In the genomic region with DNA sequence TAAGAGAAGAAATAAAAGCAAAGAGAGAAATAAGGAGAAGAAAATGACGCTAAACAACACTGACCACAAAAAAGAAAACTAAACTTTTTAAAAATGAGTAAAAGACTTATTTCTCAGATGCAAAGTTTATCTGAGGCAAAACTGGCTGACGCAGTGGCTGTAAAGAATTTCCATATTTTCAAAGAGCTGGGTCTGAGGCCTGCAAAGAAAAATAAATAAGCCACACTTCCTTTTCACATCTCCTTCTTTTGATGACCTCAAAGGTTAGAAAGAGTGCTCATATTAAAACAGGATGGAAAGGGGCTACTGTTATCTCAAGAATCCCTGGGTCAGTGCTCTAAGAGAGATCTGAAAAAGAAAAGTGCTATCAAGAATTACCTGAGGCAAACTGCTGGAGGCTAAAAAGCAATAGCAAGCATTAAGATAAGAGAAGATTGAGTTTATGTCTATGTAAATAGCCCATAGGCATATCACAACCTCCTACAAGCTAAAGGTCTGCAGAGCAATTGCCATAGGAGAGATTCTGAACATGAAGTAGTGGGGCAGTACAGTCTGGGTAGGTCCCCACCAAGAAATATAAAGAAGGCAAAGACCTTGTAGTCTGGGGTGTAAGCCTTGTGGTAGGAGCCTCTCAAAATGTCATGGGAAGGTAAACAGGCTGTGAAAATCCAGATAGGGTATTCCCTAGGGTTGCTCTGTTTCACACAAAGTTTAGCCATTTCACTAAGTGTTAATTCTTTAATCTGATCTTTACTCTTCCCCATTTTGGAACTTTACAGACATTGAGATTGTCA, we compare ENCODE assay signal across 18 cellular contexts.
A peak's percentile ranks its signal among the peaks of the same experiment; 100 is the strongest.
DNase-seq lines count a peak whose midpoint lies in the region; ATAC-seq and TF ChIP-seq lines count a peak whose summit lies in the region.
"Had no signal": no experiment of that assay in that cellular context is flagged by ENCODE, and none has a peak within 500 bp of the region (broad histone marks: within the 10 kb centered on the region; RNA-seq: fewer than 3 reads in every experiment).

No MANE protein-coding gene starts in this region.

- no peak for TF ChIP-seq POLR2A in body of pancreas (IDR thresholded peaks at IDR 0.05)

- peak overlapping the region; percentile 30 for H3K27ac ChIP-seq in SJSA1
- H3K27ac ChIP-seq in body of pancreas, result no peak overlapping the region
- H3K27ac ChIP-seq: parathyroid adenoma, SJCRH30 had no signal

- peaks cover 3 to 4% of the 10 kb centered on the region in 2 donors for H3K36me3 Mint-ChIP-seq in naive B cell
- H3K36me3 Mint-ChIP-seq in activated T-cell treated with anti-CD3 and anti-CD28 coated beads, Interleukin-2, amount 50 U/mL, for 72 hours (ENCODE audit: insufficient read depth in 2 of 2), result no peaks in the 10 kb centered on the region
- H3K36me3 Mint-ChIP-seq: naive thymus-derived CD4-positive, alpha-beta T cell had no signal

- peak overlapping the region in 4 of 6 donors; percentile 24 to 84 (median 57) for H3K27ac Mint-ChIP-seq in naive B cell
- H3K27ac Mint-ChIP-seq in activated T-cell treated with anti-CD3 and anti-CD28 coated beads, Interleukin-2, amount 50 U/mL, for 72 hours, result no peak overlapping the region
- H3K27ac Mint-ChIP-seq: activated T-helper 2 cell treated with anti-CD3 and anti-CD28 coated beads, Interferon-gamma antibody, Interleukin-2, Interleukin-4, amounts not matched to agents 10 μg/mL and 5 μg/mL and 100 μg/mL, durations not matched to agents 14 hours and 24 hours and 36 hours; naive thymus-derived CD4-positive, alpha-beta T cell; T-helper 2 cell treated with Interferon-gamma antibody and Interleukin-4, amounts not matched to agents 5 μg/mL and 100 μg/mL, for 36 hours had no signal

- H3K9me3 ChIP-seq in SJSA1 (replicated peaks) (no peaks in the 10 kb centered on the region), body of pancreas (no peaks in the 10 kb centered on the region)
- H3K9me3 ChIP-seq: SJCRH30 had no signal

- peak overlapping the region in 1 of 8 donors; percentile 2 for H3K4me3 Mint-ChIP-seq in naive B cell
- H3K4me3 Mint-ChIP-seq in activated T-cell treated with anti-CD3 and anti-CD28 coated beads, Interleukin-2, amount 50 U/mL, for 72 hours, result no peak overlapping the region
- H3K4me3 Mint-ChIP-seq: naive thymus-derived CD4-positive, alpha-beta T cell; T-helper 2 cell treated with Interferon-gamma antibody and Interleukin-4, amounts not matched to agents 5 μg/mL and 100 μg/mL, for 36 hours had no signal

- no peak overlapping the region for H3K4me3 ChIP-seq in SJSA1
- no peak overlapping the region for H3K4me3 ChIP-seq in body of pancreas
- H3K4me3 ChIP-seq: SJCRH30 had no signal

- intact Hi-C loops in body of pancreas (cut with DNase I), result no loop called here

- H3K4me1 ChIP-seq in SJSA1 (replicated peaks), result peaks cover 37% of the 10 kb centered on the region
- H3K4me1 ChIP-seq in body of pancreas, result no peaks in the 10 kb centered on the region
- H3K4me1 ChIP-seq: parathyroid adenoma had no signal

- peaks cover 41 to 78% (median 73%) of the 10 kb centered on the region in 3 donors for H3K4me1 Mint-ChIP-seq in naive B cell
- H3K4me1 Mint-ChIP-seq in activated T-cell treated with anti-CD3 and anti-CD28 coated beads, Interleukin-2, amount 50 U/mL, for 72 hours (ENCODE audit: low read depth), result no peaks in the 10 kb centered on the region
- H3K4me1 Mint-ChIP-seq: naive thymus-derived CD4-positive, alpha-beta T cell had no signal

- TF ChIP-seq CTCF in body of pancreas (IDR thresholded peaks at IDR 0.05), result no peak

- no peaks in the 10 kb centered on the region for H3K27me3 ChIP-seq in SJSA1 (replicated peaks)
- no peaks in the 10 kb centered on the region for H3K27me3 ChIP-seq in body of pancreas
- H3K27me3 ChIP-seq: SJCRH30 had no signal

- H3K27me3 Mint-ChIP-seq in naive B cell, result no peaks in the 10 kb centered on the region
- H3K27me3 Mint-ChIP-seq in activated T-cell treated with anti-CD3 and anti-CD28 coated beads, Interleukin-2, amount 50 U/mL, for 72 hours (ENCODE audit: low read depth), result peaks cover 6% of the 10 kb centered on the region

- peaks cover 0 to 2% (median 1%) of the 10 kb centered on the region in 7 donors for H3K9me3 Mint-ChIP-seq in naive B cell
- peaks cover 3 to 6% of the 10 kb centered on the region in 2 donors for H3K9me3 Mint-ChIP-seq in activated T-cell treated with anti-CD3 and anti-CD28 coated beads, Interleukin-2, amount 50 U/mL, for 72 hours
- H3K9me3 Mint-ChIP-seq: activated T-helper 2 cell treated with anti-CD3 and anti-CD28 coated beads, Interferon-gamma antibody, Interleukin-2, Interleukin-4, amounts not matched to agents 10 μg/mL and 5 μg/mL and 100 μg/mL, durations not matched to agents 14 hours and 24 hours and 36 hours; T-helper 2 cell treated with Interferon-gamma antibody and Interleukin-4, amounts not matched to agents 5 μg/mL and 100 μg/mL, for 36 hours had no signal

- no peaks in the 10 kb centered on the region for H3K36me3 ChIP-seq in SJSA1
- H3K36me3 ChIP-seq in body of pancreas (replicated peaks in 1 of 2; ENCODE audit: insufficient read depth in 1 of 2, low read depth in 2 of 2), result no peaks in the 10 kb centered on the region
- H3K36me3 ChIP-seq: SJCRH30 had no signal

- 88 to 96% methylated on average over 2 of the region's 2 CpGs for WGBS in body of pancreas, 2 donors

- DNase-seq in SJSA1 (ENCODE audit: low read depth in 1 of 2, low spot score in 2 of 2), result peak in 1 of 2 experiments; percentile 59
- DNase-seq in naive B cell, result no peak
- DNase-seq in body of pancreas, result no peak
- no peak for DNase-seq in NCI-H2029 treated with DMSO at 0.1 percent for 48 hours (lab: John Stamatoyannopoulos, UW)
- no peak for DNase-seq in activated T-cell treated with anti-CD3 and anti-CD28 coated beads, Interleukin-2, amount 50 U/mL, for 72 hours
- DNase-seq: activated CD4-positive, CD25-positive, alpha-beta regulatory T cell; Kasumi-1; naive thymus-derived CD4-positive, alpha-beta T cell; NCI-H2171 treated with DMSO at 0.1 percent for 48 hours; NCI-H774; SJCRH30; stimulated activated CD4-positive, alpha-beta T cell treated with anti-CD3 and anti-CD28 coated beads, Interleukin-2, amount 100 ng/mL, for 48 hours had no signal

- ATAC-seq in GM18511 (IDR thresholded peaks at IDR 0.05; ENCODE audit: unreplicated experiment) (peak; percentile 19), HG02610 (IDR thresholded peaks at IDR 0.05; ENCODE audit: unreplicated experiment) (peak; percentile 31), naive B cell (ENCODE audit: low read depth in 2 of 2) (no peak), body of pancreas (no peak), HG03045 (IDR thresholded peaks at IDR 0.05; ENCODE audit: unreplicated experiment) (no peak)
- ATAC-seq in activated T-cell treated with anti-CD3 and anti-CD28 coated beads, Interleukin-2, amount 50 U/mL, for 72 hours (replicated peaks in 1 of 2), result no peak
- ATAC-seq: naive thymus-derived CD4-positive, alpha-beta T cell had no signal

Comparison
In these comparisons a context has a peak if more than half of its experiments do, and no peak if none do; other contexts are left out.
1. ATAC-seq: peak in GM18511 (single experiment) and HG02610 (single experiment); none in naive B cell (0 of 2), body of pancreas (single experiment), HG03045 (single experiment) and activated T-cell treated with anti-CD3 and anti-CD28 coated beads, Interleukin-2, amount 50 U/mL, for 72 hours (0 of 2).